Comparison of ENCODE assay signal across 22 cellular contexts in the genomic region with DNA sequence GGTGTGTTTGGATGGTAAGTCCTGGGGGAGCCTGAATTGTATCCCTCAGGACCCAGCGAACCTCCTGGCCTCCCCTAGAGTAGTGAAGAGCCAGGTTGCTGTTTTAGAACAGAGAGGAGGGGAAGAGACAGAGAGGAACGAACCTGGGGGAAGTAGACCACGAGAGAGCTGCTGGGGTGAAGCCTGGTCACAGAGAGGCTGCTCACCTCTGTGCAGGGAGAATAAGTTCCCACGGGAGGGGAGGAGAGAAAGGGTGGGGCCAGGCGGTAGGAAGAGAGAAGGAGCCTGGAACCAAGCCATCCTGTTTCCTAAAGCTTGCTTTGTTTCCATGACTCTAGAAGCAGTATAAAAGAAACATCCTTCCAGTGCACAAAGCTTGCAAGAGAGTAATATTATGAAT.
"Had no signal": no experiment of that assay in that cellular context is flagged by ENCODE, and none has a peak within 500 bp of the region (broad histone marks: within the 10 kb centered on the region; RNA-seq: fewer than 3 reads in every experiment).

No MANE protein-coding gene starts in this region.

- H3K4me1 ChIP-seq: spleen, suprapubic skin, upper lobe of left lung had no signal

- H3K9me3 Mint-ChIP-seq: activated naive CD8-positive, alpha-beta T cell treated with anti-CD3 and anti-CD28 coated beads, Interleukin-2, amount 10 ng/mL, durations not matched to agents 7 days and 5 days had no signal

- H3K4me1 Mint-ChIP-seq: activated naive CD8-positive, alpha-beta T cell treated with anti-CD3 and anti-CD28 coated beads, Interleukin-2, amount 10 ng/mL, durations not matched to agents 7 days and 5 days had no signal

- H3K36me3 Mint-ChIP-seq: activated naive CD8-positive, alpha-beta T cell treated with anti-CD3 and anti-CD28 coated beads, Interleukin-2, amount 10 ng/mL, durations not matched to agents 7 days and 5 days had no signal

- ATAC-seq: activated CD8-positive, alpha-beta T cell treated with anti-CD3 and anti-CD28 coated beads for 36 hours; activated T-cell treated with anti-CD3 and anti-CD28 coated beads, Interleukin-2, amount 50 U/mL, for 72 hours had no signal

- H3K27me3 ChIP-seq: cardiac muscle cell, spleen, suprapubic skin, upper lobe of left lung had no signal

- H3K9me3 ChIP-seq: suprapubic skin, upper lobe of left lung had no signal

- H3K27me3 Mint-ChIP-seq: activated CD8-positive, alpha-beta T cell treated with anti-CD3 and anti-CD28 coated beads for 36 hours; activated naive CD8-positive, alpha-beta T cell treated with anti-CD3 and anti-CD28 coated beads, Interleukin-2, amount 10 ng/mL, durations not matched to agents 7 days and 5 days had no signal

- H3K36me3 ChIP-seq: cardiac muscle cell, spleen, suprapubic skin, upper lobe of left lung had no signal

- H3K4me3 ChIP-seq: cardiac muscle cell, coronary artery, spleen, suprapubic skin, upper lobe of left lung had no signal

- H3K27ac ChIP-seq: cardiac muscle cell, coronary artery, epithelial cell of prostate, spleen, suprapubic skin, upper lobe of left lung had no signal

- DNase-seq: activated CD4-positive, CD25-positive, alpha-beta regulatory T cell treated with anti-CD3 and anti-CD28 coated beads, Interleukin-2, amount 50 U/mL, for 72 hours; activated CD8-positive, alpha-beta memory T cell treated with anti-CD3 and anti-CD28 coated beads, Interleukin-2, amount 50 U/mL, for 4 hours; activated CD8-positive, alpha-beta T cell treated with anti-CD3 and anti-CD28 coated beads for 36 hours; activated gamma-delta T cell treated with Interleukin-2 at 50 U/mL for 16 hours; activated naive CD8-positive, alpha-beta T cell treated with anti-CD3 and anti-CD28 coated beads, Interleukin-2, amount 10 ng/mL, durations not matched to agents 7 days and 5 days; activated T-cell treated with anti-CD3 and anti-CD28 coated beads, Interleukin-2, amount 50 U/mL, for 72 hours; anterior cingulate cortex; effector memory CD4-positive, alpha-beta T cell; hippocampal formation; mesendoderm; nephron progenitor cell; posterior cingulate gyrus; right cardiac atrium; spleen; stimulated activated CD4-positive, alpha-beta T cell treated with anti-CD3 and anti-CD28 coated beads, Interleukin-1b, Interleukin-23, amount 100 ng/mL, for 48 hours; stimulated activated naive CD4-positive, alpha-beta T cell; T-helper 9 cell; upper lobe of left lung had no signal

- H3K4me3 Mint-ChIP-seq: activated CD8-positive, alpha-beta T cell treated with anti-CD3 and anti-CD28 coated beads for 36 hours; activated naive CD8-positive, alpha-beta T cell treated with anti-CD3 and anti-CD28 coated beads, Interleukin-2, amount 10 ng/mL, durations not matched to agents 7 days and 5 days; activated T-cell treated with anti-CD3 and anti-CD28 coated beads, Interleukin-2, amount 50 U/mL, for 72 hours; nephron progenitor cell had no signal

- H3K27ac Mint-ChIP-seq: activated CD8-positive, alpha-beta T cell treated with anti-CD3 and anti-CD28 coated beads for 36 hours; activated naive CD8-positive, alpha-beta T cell treated with anti-CD3 and anti-CD28 coated beads, Interleukin-2, amount 10 ng/mL, durations not matched to agents 7 days and 5 days; activated T-cell treated with anti-CD3 and anti-CD28 coated beads, Interleukin-2, amount 50 U/mL, for 72 hours; nephron progenitor cell had no signal
